Comparison of ENCODE assay signal across 12 cellular contexts in the genomic region with DNA sequence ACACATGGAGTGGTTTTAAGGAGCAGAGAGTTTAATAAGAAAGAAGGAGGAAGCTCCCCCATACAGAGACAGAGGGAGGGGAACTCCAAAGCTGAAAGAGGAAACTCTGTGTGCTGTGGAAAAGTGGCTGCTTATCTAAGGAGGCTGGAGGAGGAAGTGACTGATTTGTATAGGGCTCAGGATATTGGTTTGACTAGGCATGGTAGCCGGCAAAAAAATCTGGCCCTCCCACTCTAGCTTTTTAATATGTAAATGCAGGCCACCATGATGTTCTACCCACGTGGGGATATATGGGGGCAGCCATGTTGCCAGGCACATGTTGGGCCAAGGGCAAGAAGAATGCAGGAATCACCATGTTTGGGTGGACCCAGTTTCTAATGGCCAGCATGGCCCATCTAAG.
DNase-seq lines count a peak whose midpoint lies in the region; ATAC-seq, FAIRE-seq and TF ChIP-seq lines count a peak whose summit lies in the region.
"Had no signal": no experiment of that assay in that cellular context is flagged by ENCODE, and none has a peak within 500 bp of the region (broad histone marks: within the 10 kb centered on the region; RNA-seq: fewer than 3 reads in every experiment).

No MANE protein-coding gene starts in this region.

- TF ChIP-seq POLR2A in GM12892 (IDR thresholded peaks at IDR 0.05; ENCODE audit: low read depth, low read length) (no peak), endothelial cell of umbilical vein (IDR thresholded peaks at IDR 0.05; ENCODE audit: low read depth, low read length) (no peak), testis (IDR thresholded peaks at IDR 0.05) (no peak)

- DNase-seq in GM12892 (ENCODE audit: insufficient read length), result no peak
- DNase-seq in endothelial cell of umbilical vein (ENCODE audit: low read depth, low spot score), result peak; percentile 5
- DNase-seq in DMS53 (lab: John Stamatoyannopoulos, UW), result no peak
- no peak for DNase-seq in testis
- DNase-seq in GM23248, result no peak
- DNase-seq: endodermal cell, NCI-H2171, SHP77 treated with DMSO at 0.1 percent for 48 hours had no signal

- H3K79me2 ChIP-seq in endothelial cell of umbilical vein (ENCODE audit: control insufficient read depth, insufficient read depth, low read length) (no peaks in the 10 kb centered on the region), GM23248 (ENCODE audit: insufficient read depth) (no peaks in the 10 kb centered on the region)

- FAIRE-seq in GM12892 (lab: Jason Lieb, UNC), result peak; percentile 80
- no peak for FAIRE-seq in endothelial cell of umbilical vein (lab: Jason Lieb, UNC)

- TF ChIP-seq CTCF in endothelial cell of umbilical vein (IDR thresholded peaks at IDR 0.05; ENCODE audit: extremely low read depth in 1 of 2, insufficient read depth in 1 of 2, low read depth in 1 of 2, low read length in 2 of 2) (no peak), testis (IDR thresholded peaks at IDR 0.05) (no peak)

- in situ Hi-C loops in GM23248 (cut with MboI), result no loop called here

- WGBS in testis, 2 donors, result 54 to 70% methylated on average over 2 of the region's 2 CpGs
- WGBS in GM23248 (ENCODE audit: low coverage in 1 of 2, low lambda C conversion rate in 2 of 2, missing lambda C conversion rate in 2 of 2), 2 experiments, result 50 to 58% methylated on average over 2 of the region's 2 CpGs

- POLR2A ChIA-PET in endothelial cell of umbilical vein (lab: Charles Lee), result no interaction called here

- H3K36me3 ChIP-seq in endothelial cell of umbilical vein (ENCODE audit: control insufficient read depth in 2 of 2, extremely low read depth in 1 of 2, insufficient read depth in 2 of 2, low read length in 2 of 2) (no peaks in the 10 kb centered on the region), testis (ENCODE audit: low read depth, missing control alignments) (no peaks in the 10 kb centered on the region), GM23248 (ENCODE audit: low read depth) (no peaks in the 10 kb centered on the region)
- H3K36me3 ChIP-seq: BLaER1 had no signal

- H3F3A ChIP-seq in GM23248 (ENCODE audit: insufficient read depth), result no peaks in the 10 kb centered on the region

- no peak overlapping the region for H3K4me2 ChIP-seq in endothelial cell of umbilical vein (ENCODE audit: insufficient read depth, low read length)
- no peak overlapping the region for H3K4me2 ChIP-seq in GM23248 (ENCODE audit: unreplicated experiment)
- H3K4me2 ChIP-seq: BLaER1 had no signal

- H3K27me3 ChIP-seq in endothelial cell of umbilical vein (ENCODE audit: control insufficient read depth in 2 of 2, insufficient read depth in 2 of 2, low read length in 2 of 2) (no peaks in the 10 kb centered on the region), testis (no peaks in the 10 kb centered on the region), GM23248 (replicated peaks; ENCODE audit: insufficient read depth) (no peaks in the 10 kb centered on the region)
- H3K27me3 ChIP-seq: BLaER1 had no signal

- H3K9me3 ChIP-seq in endothelial cell of umbilical vein (replicated peaks; ENCODE audit: control insufficient read depth, insufficient read depth, low read length) (no peaks in the 10 kb centered on the region), testis (no peaks in the 10 kb centered on the region), GM23248 (ENCODE audit: low read depth) (no peaks in the 10 kb centered on the region)
- H3K9me3 ChIP-seq: BLaER1 had no signal

- H3K4me1 ChIP-seq in endothelial cell of umbilical vein (ENCODE audit: control insufficient read depth, extremely low read depth, insufficient read depth, low read length) (no peaks in the 10 kb centered on the region), testis (no peaks in the 10 kb centered on the region), GM23248 (ENCODE audit: insufficient read depth) (peaks cover 12% of the 10 kb centered on the region; the same call in 1 of the 2 replicates)
- H3K4me1 ChIP-seq: BLaER1 had no signal

- dilution Hi-C loops in endothelial cell of umbilical vein (cut with MboI; ENCODE audit: extremely low pct_ligation_motif_present, low sequenced_read_pairs), result no loop called here

- H3K9me1 ChIP-seq in endothelial cell of umbilical vein (replicated peaks; ENCODE audit: control insufficient read depth, extremely low read depth, insufficient read depth, low read length), result no peaks in the 10 kb centered on the region

- CTCF ChIA-PET in endothelial cell of umbilical vein (lab: Charles Lee), result no interaction called here

- H4K20me1 ChIP-seq in endothelial cell of umbilical vein (replicated peaks; ENCODE audit: control insufficient read depth, extremely low read depth, insufficient read depth, low read length) (no peaks in the 10 kb centered on the region), GM23248 (ENCODE audit: insufficient read depth) (no peaks in the 10 kb centered on the region)
- H4K20me1 ChIP-seq: BLaER1 had no signal

- H3K4me3 ChIP-seq in endothelial cell of umbilical vein (replicated peaks in 1 of 3; ENCODE audit: insufficient read depth in 1 of 3, low read depth in 1 of 3, low read length in 3 of 3) (no peak overlapping the region), testis (no peak overlapping the region), GM23248 (no peak overlapping the region)
- H3K4me3 ChIP-seq: BLaER1 had no signal

- H2AFZ ChIP-seq in endothelial cell of umbilical vein (ENCODE audit: low read depth, low read length) (no peak overlapping the region), GM23248 (no peak overlapping the region)

- no peaks in the 10 kb centered on the region for H3K9me2 ChIP-seq in GM23248 (ENCODE audit: insufficient read depth)

- intact Hi-C loops in endothelial cell of umbilical vein (cut with micrococcal nuclease), result no loop called here
- intact Hi-C loops in testis (cut with DNase I; ENCODE audit: low total_unique reads), result no loop called here

- no peak overlapping the region for H3K9ac ChIP-seq in endothelial cell of umbilical vein (replicated peaks; ENCODE audit: extremely low read depth, insufficient read depth, low read length)
- no peak overlapping the region for H3K9ac ChIP-seq in GM23248
- H3K9ac ChIP-seq: BLaER1 had no signal

- no TSS peak for BruUV-seq in endothelial cell of umbilical vein (replicated peaks; lab: Mats Ljungman, UMichigan)

- no peak overlapping the region for H3K27ac ChIP-seq in endothelial cell of umbilical vein (ENCODE audit: insufficient read depth, low read depth, low read length)
- H3K27ac ChIP-seq in testis, result no peak overlapping the region
- no peak overlapping the region for H3K27ac ChIP-seq in GM23248
- H3K27ac ChIP-seq: BLaER1 had no signal

- ATAC-seq in GM21529 (IDR thresholded peaks at IDR 0.05; ENCODE audit: unreplicated experiment) (peak; percentile 56), HG03558 (IDR thresholded peaks at IDR 0.05; ENCODE audit: extremely low read depth, unreplicated experiment) (peak; percentile 35), SK-N-SH treated with all-trans-retinoic acid at 6 μM for 48 hours (no peak)

TF ChIP-seq in endothelial cell of umbilical vein, 7 proteins besides CTCF, POLR2A, EP300 and RAD21:
- no peak for TF ChIP-seq EZH2 (IDR thresholded peaks at IDR 0.05; ENCODE audit: borderline replicate concordance, low read depth, low read length, severe bottlenecking)
- TF ChIP-seq MYC (IDR thresholded peaks at IDR 0.05; ENCODE audit: low read depth, low read length), result no peak
- no peak for TF ChIP-seq POLR2AphosphoS5 (IDR thresholded peaks at IDR 0.05; ENCODE audit: insufficient read depth, low read depth, low read length)
- TF ChIP-seq JUN (IDR thresholded peaks at IDR 0.05; ENCODE audit: borderline replicate concordance, insufficient read depth, insufficient read length, low read depth), result no peak
- TF ChIP-seq, protein P1, sequence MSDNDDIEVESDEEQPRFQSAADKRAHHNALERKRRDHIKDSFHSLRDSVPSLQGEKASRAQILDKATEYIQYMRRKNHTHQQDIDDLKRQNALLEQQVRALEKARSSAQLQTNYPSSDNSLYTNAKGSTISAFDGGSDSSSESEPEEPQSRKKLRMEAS (IDR thresholded peaks at IDR 0.05; ENCODE audit: insufficient read depth, insufficient read length), result no peak
- TF ChIP-seq FOS (IDR thresholded peaks at IDR 0.05; ENCODE audit: borderline replicate concordance, insufficient read depth, low read length), result no peak
- no peak for TF ChIP-seq GATA2 (IDR thresholded peaks at IDR 0.05; ENCODE audit: insufficient read depth, insufficient read length, low read depth, low read length)

TF ChIP-seq in SK-N-SH treated with all-trans-retinoic acid at 6 μM for 48 hours, 23 proteins besides CTCF, POLR2A, EP300 and RAD21:
- no peak for TF ChIP-seq TOX (CRISPR knock-in tag; IDR thresholded peaks at IDR 0.05; ENCODE audit: borderline replicate concordance)
